Comparison of ENCODE assay signal across 8 cellular contexts in genomic region chr3:129651316-129652202, GRCh38. TPM values are rescaled to one million over a fixed set of nuclear protein-coding genes. Genes with fewer than 3 reads are reported as not detected.
DNase-seq lines count a peak whose midpoint lies in the region; TF ChIP-seq lines count a peak whose summit lies in the region.

No MANE protein-coding gene starts in this region.

- peak in 10 of 14 donors; percentile 12 to 62 (median 36) for DNase-seq in C1 segment of cervical spinal cord (lab: John Stamatoyannopoulos, UW)
- peak; percentile 86 for DNase-seq in MG63
- peak; percentile 63 for DNase-seq in cerebellar cortex (ENCODE audit: low spot score)
- DNase-seq in NCI-H2081 treated with DMSO at 0.1 percent for 48 hours (lab: John Stamatoyannopoulos, UW): no peak
- DNase-seq in NCI-H2029 treated with DMSO at 0.1 percent for 48 hours (lab: John Stamatoyannopoulos, UW): no peak
- DNase-seq in UCSD-AML1 (lab: John Stamatoyannopoulos, UW; ENCODE audit: unreplicated experiment): no peak
- DNase-seq in stomach: no peak

- H3K9me3 ChIP-seq in MG63 (no peaks in the 10 kb centered on the region), mesodermal cell (ENCODE audit: control insufficient read depth, low read length) (no peaks in the 10 kb centered on the region), stomach (no peaks in the 10 kb centered on the region)

- H3K27me3 ChIP-seq in MG63: no peaks in the 10 kb centered on the region
- no peaks in the 10 kb centered on the region for H3K27me3 ChIP-seq in stomach

- no peak overlapping the region for H3K4me3 ChIP-seq in MG63
- H3K4me3 ChIP-seq in mesodermal cell (ENCODE audit: extremely low read depth, insufficient read depth, low read length, poor library complexity, severe bottlenecking): no peak overlapping the region
- no peak overlapping the region for H3K4me3 ChIP-seq in stomach

- no peak for TF ChIP-seq POLR2A in stomach (IDR thresholded peaks at IDR 0.05)

- intact Hi-C loops in stomach (cut with DNase I; ENCODE audit: low total_unique reads): loop anchor here (5.0 kb wide), 1 partner anchor 176 kb away; no protein-coding TSS in a partner anchor

- WGBS in mesodermal cell (ENCODE audit: insufficient coverage in 2 of 2), 2 experiments: 69 to 81% methylated on average over 8 of the region's 9 CpGs
- 76 to 81% (median 80%) methylated on average over 9 of the region's 9 CpGs for WGBS in stomach, 5 donors

- TF ChIP-seq EP300 in stomach (IDR thresholded peaks at IDR 0.05): no peak

- TF ChIP-seq CTCF in stomach (IDR thresholded peaks at IDR 0.05): no peak

- peak overlapping the region; percentile 67 for H3K27ac ChIP-seq in mesodermal cell (ENCODE audit: low read depth, low read length, severe bottlenecking)
- H3K27ac ChIP-seq in stomach: no peak overlapping the region

- H3K36me3 ChIP-seq in MG63 (peaks cover 15% of the 10 kb centered on the region), mesodermal cell (ENCODE audit: control insufficient read depth, insufficient read depth, low read length) (peaks cover 22% of the 10 kb centered on the region), stomach (peaks cover 0 to 25% (median 21%) of the 10 kb centered on the region in 4 donors)

- H3K4me1 ChIP-seq in mesodermal cell (ENCODE audit: control insufficient read depth, insufficient read depth, low read length, poor library complexity, severe bottlenecking): peaks cover 24% of the 10 kb centered on the region
- H3K4me1 ChIP-seq in stomach: peaks cover 0 to 31% (median 4%) of the 10 kb centered on the region in 4 donors

RNA-seq across cellular contexts. Expression of gene PLXND1, which starts 45.1 kb away (rescaled TPM):
- 5.8 and 21.9 TPM in 2 replicates for total RNA-seq in MG63 (2014; rRNA removed; shearing (Covaris generic); ENCODE audit: low replicate concordance)
- polyA plus RNA-seq in mesodermal cell (2013, experiment 1 of 2): 443 TPM
- 298 TPM for polyA plus RNA-seq in mesodermal cell (2013, experiment 2 of 2)
- total RNA-seq in stomach: 100 to 1,000 TPM in 2 of 5 donors, 10 to 100 TPM in 3; 53.1 to 251 (median 65.2) TPM
- polyA plus RNA-seq in stomach: 10 to 100 TPM; 22.6 to 44.7 (median 32.0) TPM

Comparison
In these comparisons a context has a peak if more than half of its experiments do, and no peak if none do; other contexts are left out.
1. DNase-seq: peak in C1 segment of cervical spinal cord (10 of 14), MG63 (single experiment) and cerebellar cortex (single experiment); none in NCI-H2081 treated with DMSO at 0.1 percent for 48 hours (single experiment), NCI-H2029 treated with DMSO at 0.1 percent for 48 hours (single experiment), UCSD-AML1 (single experiment) and stomach (single experiment).